Comparison of ENCODE assay signal across 14 cellular contexts in genomic region chr3:157491136-157491535, GRCh38. TPM values are rescaled to one million over a fixed set of nuclear protein-coding genes. Genes with fewer than 3 reads are reported as not detected.
A peak's percentile ranks its signal among the peaks of the same experiment; 100 is the strongest.
DNase-seq lines count a peak whose midpoint lies in the region; ATAC-seq and TF ChIP-seq lines count a peak whose summit lies in the region.
"Had no signal": no experiment of that assay in that cellular context is flagged by ENCODE, and none has a peak within 500 bp of the region (broad histone marks: within the 10 kb centered on the region; RNA-seq: fewer than 3 reads in every experiment).

No MANE protein-coding gene starts in this region.

- no peaks in the 10 kb centered on the region for H3K27me3 Mint-ChIP-seq in HFFc6 (ENCODE audit: insufficient read depth)
- H3K27me3 Mint-ChIP-seq: CD4-positive, CD25-positive, alpha-beta regulatory T cell had no signal

- no peak overlapping the region for H3K4me3 ChIP-seq in LNCaP clone FGC (ENCODE audit: low read depth, low read length)
- H3K4me3 ChIP-seq in lower lobe of right lung = no peak overlapping the region
- H3K4me3 ChIP-seq: HAP-1 had no signal

- H3K4me1 Mint-ChIP-seq in HFFc6 (ENCODE audit: low read depth) = peaks cover 72% of the 10 kb centered on the region

- intact Hi-C loops in lower lobe of right lung (cut with DNase I) = no loop called here
- intact Hi-C loops in posterior vena cava (cut with DNase I) = loop anchor here (5.0 to 10.0 kb wide), 2 partner anchors 286 to 289 kb away; no protein-coding TSS in a partner anchor

- H3K9me3 ChIP-seq in lower lobe of right lung = no peaks in the 10 kb centered on the region
- H3K9me3 ChIP-seq: HAP-1 had no signal

- H3K27me3 ChIP-seq in lower lobe of right lung (ENCODE audit: low read depth) = no peaks in the 10 kb centered on the region

- H3K9me3 Mint-ChIP-seq in HFFc6 = no peaks in the 10 kb centered on the region
- H3K9me3 Mint-ChIP-seq: T-helper 2 cell treated with Interferon-gamma antibody and Interleukin-4, amounts not matched to agents 5 μg/mL and 100 μg/mL, for 36 hours had no signal

- peaks cover 41% of the 10 kb centered on the region for H3K36me3 Mint-ChIP-seq in HFFc6 (ENCODE audit: low read depth)
- H3K36me3 Mint-ChIP-seq: CD4-positive, CD25-positive, alpha-beta regulatory T cell had no signal

- ATAC-seq in lower lobe of right lung (peak; percentile 81 to 86), HG03565 (IDR thresholded peaks at IDR 0.05; ENCODE audit: unreplicated experiment) (no peak)
- ATAC-seq: Panc1 had no signal

- H3K4me1 ChIP-seq in lower lobe of right lung = no peaks in the 10 kb centered on the region
- H3K4me1 ChIP-seq: HAP-1 had no signal

- no peaks in the 10 kb centered on the region for H3K36me3 ChIP-seq in lower lobe of right lung
- H3K36me3 ChIP-seq: HAP-1 had no signal

- H3K27ac Mint-ChIP-seq in HFFc6 = peak overlapping the region; percentile 25
- H3K27ac Mint-ChIP-seq: CD4-positive, CD25-positive, alpha-beta regulatory T cell; T-helper 2 cell treated with Interferon-gamma antibody and Interleukin-4, amounts not matched to agents 5 μg/mL and 100 μg/mL, for 36 hours had no signal

- DNase-seq in HFFc6 = no peak
- peak; percentile 63 for DNase-seq in LNCaP clone FGC (ENCODE audit: low read depth)
- peak; percentile 55 for DNase-seq in NCI-H345 treated with DMSO at 0.1 percent for 48 hours (lab: John Stamatoyannopoulos, UW; ENCODE audit: unreplicated experiment)
- no peak for DNase-seq in lower lobe of right lung
- no peak for DNase-seq in activated naive CD4-positive, alpha-beta T cell (lab: John Stamatoyannopoulos, UW)
- no peak for DNase-seq in posterior vena cava (ENCODE audit: low spot score)
- DNase-seq: CD4-positive, CD25-positive, alpha-beta regulatory T cell; KBM-7; NCI-H187; NCI-H2227 treated with DMSO at 0.1 percent for 48 hours had no signal

- no peak overlapping the region for H3K4me3 Mint-ChIP-seq in HFFc6
- H3K4me3 Mint-ChIP-seq: CD4-positive, CD25-positive, alpha-beta regulatory T cell; T-helper 2 cell treated with Interferon-gamma antibody and Interleukin-4, amounts not matched to agents 5 μg/mL and 100 μg/mL, for 36 hours had no signal

- no peak overlapping the region for H3K27ac ChIP-seq in lower lobe of right lung

- TF ChIP-seq CTCF in HFFc6 (IDR thresholded peaks at IDR 0.05) = no peak
- TF ChIP-seq CTCF in LNCaP clone FGC (IDR thresholded peaks at IDR 0.05; ENCODE audit: control insufficient read depth, extremely low read depth, insufficient read depth) = no peak
- no peak for TF ChIP-seq CTCF in lower lobe of right lung (IDR thresholded peaks at IDR 0.05)

RNA-seq across cellular contexts. Expression of gene VEPH1, which starts 12.1 kb away (rescaled TPM):
- 10 to 100 TPM; 33.3 to 72.7 (median 63.8) TPM for total RNA-seq in HFFc6 (2021; fragmentation: NEBNext Ultra II Directional; extraction: Animal tissue kit (Norgen Biotek cat#: 25700))
- total RNA-seq in lower lobe of right lung (116 TPM), posterior vena cava (1 to 10 TPM in 1 of 2 donors, under 1 TPM in 1; 0.24 to 1.7 TPM)

RNA-seq across cellular contexts. Expression of gene PTX3, which starts 54.5 kb away (rescaled TPM):
- 10 to 100 TPM; 21.0 to 45.4 (median 44.5) TPM for total RNA-seq in HFFc6 (2021; fragmentation: NEBNext Ultra II Directional; extraction: Animal tissue kit (Norgen Biotek cat#: 25700))
- 3.2 TPM for total RNA-seq in lower lobe of right lung
- total RNA-seq in posterior vena cava = 10 to 100 TPM; 12.9 to 84.0 TPM

Comparison
In these comparisons a context has a peak if more than half of its experiments do, and no peak if none do; other contexts are left out.
1. DNase-seq: peak in LNCaP clone FGC (single experiment) and NCI-H345 treated with DMSO at 0.1 percent for 48 hours (single experiment); none in HFFc6 (single experiment), lower lobe of right lung (single experiment), activated naive CD4-positive, alpha-beta T cell (0 of 4) and posterior vena cava (single experiment).
2. RNA of gene VEPH1, which starts 12.1 kb away (total RNA-seq): 116 TPM in lower lobe of right lung (single experiment) and 33.3 to 72.7 TPM in HFFc6; 0.24 to 1.7 TPM in posterior vena cava; every median in the first group is over 10 times any median in the second.